ENCODE assay signal across 14 cellular contexts in genomic region chr10:47256753-47257336, GRCh38. TPM values are rescaled to one million over a fixed set of nuclear protein-coding genes. Genes with fewer than 3 reads are reported as not detected.
DNase-seq lines count a peak whose midpoint lies in the region; ATAC-seq and TF ChIP-seq lines count a peak whose summit lies in the region.
"Had no signal": no experiment of that assay in that cellular context is flagged by ENCODE, and none has a peak within 500 bp of the region (broad histone marks: within the 10 kb centered on the region; RNA-seq: fewer than 3 reads in every experiment).

No MANE protein-coding gene starts in this region.

- DNase-seq in CD14-positive monocyte (ENCODE audit: low spot score) (peak; percentile 89), memory B cell (ENCODE audit: low spot score in 2 of 2) (no peak), cortex of kidney (lab: John Stamatoyannopoulos, UW) (no peak), SW480 (ENCODE audit: low spot score) (no peak), RPMI8226 (no peak)
- no peak for DNase-seq in CD8-positive, alpha-beta memory T cell
- DNase-seq in activated CD8-positive, alpha-beta T cell treated with anti-CD3 and anti-CD28 coated beads, Interleukin-2, amount 10 ng/mL, durations not matched to agents 7 days and 5 days, result no peak
- DNase-seq: HCEC 1CT; heart left ventricle; MM.1S; NCI-H2171; stimulated activated CD4-positive, alpha-beta T cell treated with anti-CD3 and anti-CD28 coated beads, Interleukin-4, amount 100 ng/mL, for 4 hours had no signal

- CTCF ChIA-PET in CD8-positive, alpha-beta memory T cell (lab: Charles Lee), result interaction anchor here (1.6 kb wide), 1 partner anchor 209 kb away, joined by 6 read pairs; no protein-coding TSS in a partner anchor
- CTCF ChIA-PET in activated CD8-positive, alpha-beta T cell treated with anti-CD3 and anti-CD28 coated beads, Interleukin-2, amount 10 ng/mL, durations not matched to agents 7 days and 5 days (lab: Charles Lee), result no interaction called here

- H3K36me3 Mint-ChIP-seq in CD14-positive monocyte (peaks cover 7 to 17% of the 10 kb centered on the region in 2 donors), memory B cell (no peaks in the 10 kb centered on the region)
- H3K36me3 Mint-ChIP-seq in CD8-positive, alpha-beta memory T cell, result peaks cover 0 to 3% (median 0%) of the 10 kb centered on the region in 3 donors
- H3K36me3 Mint-ChIP-seq in activated CD8-positive, alpha-beta T cell treated with anti-CD3 and anti-CD28 coated beads, Interleukin-2, amount 10 ng/mL, durations not matched to agents 7 days and 5 days (ENCODE audit: low read depth), result peaks cover 22% of the 10 kb centered on the region

- POLR2A ChIA-PET in CD8-positive, alpha-beta memory T cell (lab: Charles Lee), result no interaction called here
- POLR2A ChIA-PET in activated CD8-positive, alpha-beta T cell treated with anti-CD3 and anti-CD28 coated beads, Interleukin-2, amount 10 ng/mL, durations not matched to agents 7 days and 5 days (lab: Charles Lee), result no interaction called here

- H3K27ac ChIP-seq in CD8-positive, alpha-beta memory T cell (ENCODE audit: low read depth, low read length), result no peak overlapping the region

- no peaks in the 10 kb centered on the region for H3K36me3 ChIP-seq in CD8-positive, alpha-beta memory T cell (ENCODE audit: insufficient read depth, low read length)
- H3K36me3 ChIP-seq: heart left ventricle had no signal

- H3K27me3 Mint-ChIP-seq in CD14-positive monocyte (ENCODE audit: low read depth in 3 of 3), result peaks cover 9 to 14% (median 13%) of the 10 kb centered on the region in 3 donors
- H3K27me3 Mint-ChIP-seq in CD8-positive, alpha-beta memory T cell, result no peaks in the 10 kb centered on the region
- H3K27me3 Mint-ChIP-seq in activated CD8-positive, alpha-beta T cell treated with anti-CD3 and anti-CD28 coated beads, Interleukin-2, amount 10 ng/mL, durations not matched to agents 7 days and 5 days (ENCODE audit: low read depth), result no peaks in the 10 kb centered on the region
- no peaks in the 10 kb centered on the region for H3K27me3 Mint-ChIP-seq in memory B cell

- intact Hi-C loops in CD14-positive monocyte (cut with micrococcal nuclease), result loop anchor here (2.0 to 5.0 kb wide), 2 partner anchors 90 kb away; no protein-coding TSS in a partner anchor

- ATAC-seq in activated CD8-positive, alpha-beta T cell treated with anti-CD3 and anti-CD28 coated beads, Interleukin-2, amount 10 ng/mL, durations not matched to agents 7 days and 5 days, result peak; percentile 24
- no peak for ATAC-seq in memory B cell (ENCODE audit: low read depth)
- ATAC-seq: heart left ventricle had no signal

- H3K27ac Mint-ChIP-seq in CD14-positive monocyte (peak overlapping the region; percentile 87 to 98 (median 95)), memory B cell (peak overlapping the region; percentile 87)
- H3K27ac Mint-ChIP-seq in CD8-positive, alpha-beta memory T cell, result peak overlapping the region in 7 of 8 donors; percentile 37 to 91 (median 81)
- H3K27ac Mint-ChIP-seq in activated CD8-positive, alpha-beta T cell treated with anti-CD3 and anti-CD28 coated beads, Interleukin-2, amount 10 ng/mL, durations not matched to agents 7 days and 5 days, result peak overlapping the region; percentile 93

- H3K4me1 Mint-ChIP-seq in CD14-positive monocyte, result peaks cover 80% of the 10 kb centered on the region
- H3K4me1 Mint-ChIP-seq in CD8-positive, alpha-beta memory T cell, result peaks cover 53 to 70% (median 58%) of the 10 kb centered on the region in 3 donors
- peaks cover 67% of the 10 kb centered on the region for H3K4me1 Mint-ChIP-seq in activated CD8-positive, alpha-beta T cell treated with anti-CD3 and anti-CD28 coated beads, Interleukin-2, amount 10 ng/mL, durations not matched to agents 7 days and 5 days (ENCODE audit: low read depth)
- peaks cover 42% of the 10 kb centered on the region for H3K4me1 Mint-ChIP-seq in memory B cell

- H3K27me3 ChIP-seq in CD8-positive, alpha-beta memory T cell (ENCODE audit: insufficient read depth, low read length, poor library complexity, severe bottlenecking), result no peaks in the 10 kb centered on the region

- H3K4me1 ChIP-seq in CD8-positive, alpha-beta memory T cell (ENCODE audit: insufficient read depth, low read length), result peaks cover 70% of the 10 kb centered on the region

- H3K9me3 Mint-ChIP-seq in CD14-positive monocyte (peaks cover 0 to 8% (median 5%) of the 10 kb centered on the region in 7 donors), memory B cell (no peaks in the 10 kb centered on the region)
- no peaks in the 10 kb centered on the region for H3K9me3 Mint-ChIP-seq in CD8-positive, alpha-beta memory T cell
- no peaks in the 10 kb centered on the region for H3K9me3 Mint-ChIP-seq in activated CD8-positive, alpha-beta T cell treated with anti-CD3 and anti-CD28 coated beads, Interleukin-2, amount 10 ng/mL, durations not matched to agents 7 days and 5 days (ENCODE audit: insufficient read depth)

- H3K4me3 Mint-ChIP-seq in CD14-positive monocyte, result peak overlapping the region in 1 of 2 donors; percentile 73
- peak overlapping the region in 3 of 7 donors; percentile 27 to 59 (median 52) for H3K4me3 Mint-ChIP-seq in CD8-positive, alpha-beta memory T cell
- no peak overlapping the region for H3K4me3 Mint-ChIP-seq in activated CD8-positive, alpha-beta T cell treated with anti-CD3 and anti-CD28 coated beads, Interleukin-2, amount 10 ng/mL, durations not matched to agents 7 days and 5 days
- no peak overlapping the region for H3K4me3 Mint-ChIP-seq in memory B cell

- no peak for TF ChIP-seq CTCF in CD14-positive monocyte (IDR thresholded peaks at IDR 0.05)

- peak overlapping the region; percentile 5 for H3K4me3 ChIP-seq in CD8-positive, alpha-beta memory T cell (ENCODE audit: low read length)
- H3K4me3 ChIP-seq: heart left ventricle had no signal

- no peaks in the 10 kb centered on the region for H3K9me3 ChIP-seq in CD8-positive, alpha-beta memory T cell (ENCODE audit: low read length)
- H3K9me3 ChIP-seq: heart left ventricle had no signal

RNA-seq across cellular contexts. Expression of gene GDF10, which starts 43.2 kb away (rescaled TPM):
- not detected for polyA plus RNA-seq in CD14-positive monocyte
- under 1 TPM; 0.18 to 0.24 TPM for total RNA-seq in CD8-positive, alpha-beta memory T cell
- polyA plus RNA-seq in CD8-positive, alpha-beta memory T cell, result 0.21 TPM
- not detected for total RNA-seq in activated CD8-positive, alpha-beta T cell treated with anti-CD3 and anti-CD28 coated beads, Interleukin-2, amount 10 ng/mL, durations not matched to agents 7 days and 5 days
- total RNA-seq: epithelial cell of proximal tubule, renal cortical epithelial cell had no signal
